ENCODE assay signal across 8 cellular contexts in the genomic region with DNA sequence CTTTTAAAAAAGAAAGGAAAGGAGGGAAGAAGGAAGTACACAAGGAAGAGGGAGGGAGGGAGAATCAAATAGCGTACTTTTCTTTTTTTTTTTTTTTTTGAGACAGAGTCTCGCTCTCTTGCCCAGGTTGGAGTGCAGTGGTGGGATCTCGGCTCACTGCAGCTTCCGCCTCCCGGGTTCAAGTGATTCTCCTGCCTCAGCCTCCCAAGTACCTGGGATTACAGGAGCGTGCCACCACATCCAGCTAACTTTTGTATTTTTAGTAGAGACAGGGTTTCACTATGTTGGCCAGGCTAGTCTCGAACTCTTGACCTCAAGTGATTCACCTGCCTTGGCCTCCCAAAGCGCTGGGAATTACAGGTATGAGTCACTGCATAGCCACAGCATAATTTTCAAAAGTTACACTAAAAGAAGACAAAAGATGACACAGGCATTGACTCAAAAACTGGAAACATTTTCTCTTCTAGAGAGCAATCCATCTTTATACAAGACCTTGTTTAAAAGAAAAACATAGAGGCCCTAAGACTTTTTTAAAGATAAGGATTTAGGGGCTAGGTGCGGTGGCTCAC.
DNase-seq lines count a peak whose midpoint lies in the region; ATAC-seq, FAIRE-seq and TF ChIP-seq lines count a peak whose summit lies in the region.
"Not testable (repeated sequence)": the region's sequence is repeated elsewhere in the genome, so short reads cannot be mapped to it uniquely, and the experiment has no call there.

No MANE protein-coding gene starts in this region.

- not testable (repeated sequence) for H3K4me3 Mint-ChIP-seq in GM23338
- peak overlapping the region in 3 of 5 experiments; percentile 42 to 72 (median 49) for H3K4me3 Mint-ChIP-seq in brain
- peak overlapping the region; percentile 84 for H3K4me3 Mint-ChIP-seq in natural killer cell
- H3K4me3 Mint-ChIP-seq in stimulated activated effector memory CD8-positive, alpha-beta T cell treated with anti-CD3 and anti-CD28 coated beads, Interleukin-12 subunit alpha, Interleukin-12 subunit beta, amount 100 ng/mL, for 72 hours = peak overlapping the region; percentile 35

- not testable (repeated sequence) for H3K9me2 ChIP-seq in GM23338 (ENCODE audit: insufficient read depth)

- CTCF ChIA-PET in A549 (lab: Yijun Ruan, JAX) = interaction anchor here (0.8 to 1.3 kb wide), 2 partner anchors 11 to 38 kb away, joined by 3 to 4 read pairs; no protein-coding TSS in a partner anchor

- not testable (repeated sequence) for H3K9me3 ChIP-seq in A549

- TF ChIP-seq POLR2A in A549 (IDR thresholded peaks at IDR 0.05; ENCODE audit: low read length) = not testable (repeated sequence)

- POLR2A ChIA-PET in A549 (lab: Yijun Ruan, JAX) = not testable (repeated sequence)

- H3K4me1 ChIP-seq in A549 (peaks cover 49% of the 10 kb centered on the region), GM23338 (ENCODE audit: insufficient read depth) (peaks cover 28% of the 10 kb centered on the region)
- H3K4me1 ChIP-seq in foreskin keratinocyte = not testable (repeated sequence)

- peak overlapping the region; percentile 38; the same call in 1 of the 2 replicates for H3K27ac Mint-ChIP-seq in GM23338
- H3K27ac Mint-ChIP-seq in brain = peak overlapping the region in 3 of 5 experiments; percentile 36 to 88 (median 73)
- peak overlapping the region; percentile 77 to 85 for H3K27ac Mint-ChIP-seq in natural killer cell
- H3K27ac Mint-ChIP-seq in stimulated activated effector memory CD8-positive, alpha-beta T cell treated with anti-CD3 and anti-CD28 coated beads, Interleukin-12 subunit alpha, Interleukin-12 subunit beta, amount 100 ng/mL, for 72 hours = peak overlapping the region; percentile 75

- not testable (repeated sequence) for H3K27me3 ChIP-seq in GM23338 (ENCODE audit: insufficient read depth); foreskin keratinocyte

- peaks cover 98% of the 10 kb centered on the region for H3K79me2 ChIP-seq in GM23338 (replicated peaks; ENCODE audit: insufficient read depth)

- 0 out of 3 replicates have a peak overlapping the region, but pooled peaks have one; percentile 4 for H3K4me3 ChIP-seq in A549
- H3K4me3 ChIP-seq in GM23338 = not testable (repeated sequence)

- peaks cover 47% of the 10 kb centered on the region for H3K36me3 Mint-ChIP-seq in GM23338 (ENCODE audit: low read depth)
- H3K36me3 Mint-ChIP-seq in brain; natural killer cell; stimulated activated effector memory CD8-positive, alpha-beta T cell treated with anti-CD3 and anti-CD28 coated beads, Interleukin-12 subunit alpha, Interleukin-12 subunit beta, amount 100 ng/mL, for 72 hours: not testable (repeated sequence)

- ATAC-seq in A549, GM23338, natural killer cell: not testable (repeated sequence)
- peak; percentile 67 for ATAC-seq in foreskin keratinocyte
- peak; percentile 58 for ATAC-seq in stimulated activated effector memory CD8-positive, alpha-beta T cell treated with anti-CD3 and anti-CD28 coated beads, Interleukin-12 subunit alpha, Interleukin-12 subunit beta, amount 100 ng/mL, for 72 hours

- TF ChIP-seq RAD21 in A549 (conservative IDR thresholded peaks at IDR 0.05 in 1 of 2, IDR thresholded peaks at IDR 0.05 in 1 of 2) = not testable (repeated sequence)

- not testable (repeated sequence) for H3K9me3 Mint-ChIP-seq in GM23338; brain; natural killer cell; stimulated activated effector memory CD8-positive, alpha-beta T cell treated with anti-CD3 and anti-CD28 coated beads, Interleukin-12 subunit alpha, Interleukin-12 subunit beta, amount 100 ng/mL, for 72 hours

- peak overlapping the region; percentile 64 to 80 for H3K27ac ChIP-seq in A549
- H3K27ac ChIP-seq in GM23338 (ENCODE audit: low read depth) = peak overlapping the region; percentile 20; the same call in 1 of the 2 replicates
- peak overlapping the region; percentile 11 for H3K27ac ChIP-seq in foreskin keratinocyte

- not testable (repeated sequence) for H2AFZ ChIP-seq in GM23338

- H3K4me1 Mint-ChIP-seq in GM23338 = peaks cover 49% of the 10 kb centered on the region
- peaks cover 16% of the 10 kb centered on the region for H3K4me1 Mint-ChIP-seq in brain
- H3K4me1 Mint-ChIP-seq in natural killer cell = peaks cover 10 to 11% of the 10 kb centered on the region in 2 donors
- H3K4me1 Mint-ChIP-seq in stimulated activated effector memory CD8-positive, alpha-beta T cell treated with anti-CD3 and anti-CD28 coated beads, Interleukin-12 subunit alpha, Interleukin-12 subunit beta, amount 100 ng/mL, for 72 hours = not testable (repeated sequence)

- H3K36me3 ChIP-seq in GM23338 (ENCODE audit: insufficient read depth) = not testable (repeated sequence)

- TF ChIP-seq CTCF in A549 (IDR thresholded peaks at IDR 0.05); GM23338 (conservative IDR thresholded peaks at IDR 0.05; ENCODE audit: low read depth in 2 of 2); brain (conservative IDR thresholded peaks at IDR 0.05); foreskin keratinocyte (conservative IDR thresholded peaks at IDR 0.05); natural killer cell (IDR thresholded peaks at IDR 0.05): not testable (repeated sequence)

- not testable (repeated sequence) for H3K27me3 Mint-ChIP-seq in GM23338 (ENCODE audit: insufficient read depth, low read depth, poor library complexity); brain; natural killer cell (ENCODE audit: low read depth in 2 of 2)

- 69% methylated on average over 9 of the region's 9 CpGs for WGBS in A549 (ENCODE audit: missing lambda C conversion rate)

- H3K4me2 ChIP-seq in A549 = peak overlapping the region; percentile 81
- not testable (repeated sequence) for H3K4me2 ChIP-seq in GM23338

- not testable (repeated sequence) for FAIRE-seq in A549 (lab: Jason Lieb, UNC)

- peaks cover 14% of the 10 kb centered on the region for H4K20me1 ChIP-seq in GM23338 (replicated peaks; ENCODE audit: insufficient read depth)

- not testable (repeated sequence) for H3F3A ChIP-seq in GM23338 (replicated peaks; ENCODE audit: low read depth)

- intact Hi-C loops in natural killer cell (cut with micrococcal nuclease) = not testable (repeated sequence)

- TF ChIP-seq EP300 in A549 (IDR thresholded peaks at IDR 0.05) = not testable (repeated sequence)

- not testable (repeated sequence) for DNase-seq in A549 (ENCODE audit: low read depth in 1 of 2, low spot score in 1 of 2); GM23338 (ENCODE audit: low spot score); natural killer cell; stimulated activated effector memory CD8-positive, alpha-beta T cell treated with anti-CD3 and anti-CD28 coated beads, Interleukin-12 subunit alpha, Interleukin-12 subunit beta, amount 100 ng/mL, for 72 hours (ENCODE audit: low spot score in 2 of 2)
- DNase-seq in RKO (ENCODE audit: low spot score) (peak; percentile 28), foreskin keratinocyte (peak; percentile 40 to 69)
- peak; percentile 3 for DNase-seq in activated CD8-positive, alpha-beta memory T cell treated with anti-CD3 and anti-CD28 coated beads, Interleukin-2, amount 50 U/mL, for 24 hours (ENCODE audit: extremely low read depth)

TF ChIP-seq in A549, 52 proteins besides CTCF, POLR2A, EP300 and RAD21:
- TF ChIP-seq FOSL2 (IDR thresholded peaks at IDR 0.05) = not testable (repeated sequence)
- TF ChIP-seq FOSL2 (CRISPR knock-in tag; IDR thresholded peaks at IDR 0.05) = peak; percentile 66

Comparison
In these comparisons a context has a peak if more than half of its experiments do, and no peak if none do; other contexts are left out.
1. H3K27ac ChIP-seq: peak in every context shown above with its lines; median percentile 72 in A549; 20 in GM23338; 11 in foreskin keratinocyte.